11 cellular contexts compared by ENCODE assay signal in the genomic region with DNA sequence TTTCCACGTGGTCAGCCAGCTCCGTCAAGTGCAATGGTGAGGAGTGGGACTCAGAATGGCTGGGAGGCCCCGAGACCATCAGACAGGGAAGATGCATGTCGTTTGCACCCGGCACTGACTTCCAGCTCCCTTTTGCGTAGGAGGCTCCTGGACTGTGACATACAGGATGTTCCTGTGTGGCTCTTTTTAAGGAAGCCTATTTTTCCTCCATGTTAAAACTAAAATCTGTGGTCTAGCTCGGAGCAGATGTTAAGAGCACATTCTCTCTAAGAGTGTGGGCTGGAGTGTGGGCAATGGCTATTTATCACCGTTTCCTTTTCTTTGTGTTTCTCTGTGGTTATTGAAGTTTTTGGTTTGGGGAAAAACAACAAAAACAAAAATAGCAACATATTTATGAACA. TPM values are rescaled to one million over a fixed set of nuclear protein-coding genes. Genes with fewer than 3 reads are reported as not detected.
DNase-seq lines count a peak whose midpoint lies in the region; ATAC-seq and TF ChIP-seq lines count a peak whose summit lies in the region.
"Had no signal": no experiment of that assay in that cellular context is flagged by ENCODE, and none has a peak within 500 bp of the region (broad histone marks: within the 10 kb centered on the region; RNA-seq: fewer than 3 reads in every experiment).

No MANE protein-coding gene starts in this region.

- peaks cover 33% of the 10 kb centered on the region for H3K4me1 ChIP-seq in MM.1S (ENCODE audit: low read length)
- H3K4me1 ChIP-seq in skeletal muscle tissue (ENCODE audit: control insufficient read depth in 3 of 3, insufficient read depth in 3 of 3, low read length in 3 of 3) = peaks cover 15 to 29% (median 20%) of the 10 kb centered on the region in 3 donors

- H3K9me2 ChIP-seq in MM.1S (replicated peaks; ENCODE audit: insufficient read depth, low read length) = no peaks in the 10 kb centered on the region

- no peaks in the 10 kb centered on the region for H4K20me1 ChIP-seq in MM.1S (ENCODE audit: insufficient read depth, low read length)

- H3K9me3 ChIP-seq in MM.1S (replicated peaks; ENCODE audit: insufficient read depth, low read length) (no peaks in the 10 kb centered on the region), skeletal muscle tissue (ENCODE audit: control insufficient read depth in 3 of 3, low read length in 3 of 3) (no peaks in the 10 kb centered on the region)

- peak overlapping the region; percentile 82 for H3K4me2 ChIP-seq in MM.1S (ENCODE audit: low read depth, low read length)

- peak overlapping the region; percentile 35 for H3K4me3 ChIP-seq in MM.1S (ENCODE audit: low read length)
- no peak overlapping the region for H3K4me3 ChIP-seq in skeletal muscle tissue (ENCODE audit: low read length in 3 of 3)

- no peaks in the 10 kb centered on the region for H3K36me3 ChIP-seq in MM.1S (replicated peaks; ENCODE audit: insufficient read depth, low read length)
- no peaks in the 10 kb centered on the region for H3K36me3 ChIP-seq in skeletal muscle tissue (ENCODE audit: control insufficient read depth in 3 of 3, insufficient read depth in 3 of 3, low read length in 3 of 3)

- no peaks in the 10 kb centered on the region for H3K79me2 ChIP-seq in MM.1S (ENCODE audit: low read length)

- H3F3A ChIP-seq in MM.1S (ENCODE audit: insufficient read depth, low read length) = peaks cover 20% of the 10 kb centered on the region

- DNase-seq in GDM1 (lab: John Stamatoyannopoulos, UW) (peak; percentile 81), MM.1S (peak; percentile 77), left cardiac atrium (no peak), hepatic stellate cell (ENCODE audit: low spot score) (no peak), activated gamma-delta T cell treated with Interleukin-2 at 50 U/mL for 16 hours (no peak)
- DNase-seq in activated CD4-positive, alpha-beta T cell treated with anti-CD3 and anti-CD28 coated beads, Interleukin-2, amount 50 U/mL, for 4 hours = no peak
- DNase-seq: effector CD4-positive, alpha-beta T cell; NCI-H146; NCI-H69 had no signal

- H3K27ac ChIP-seq in MM.1S (ENCODE audit: low read length) = peak overlapping the region; percentile 75
- peak overlapping the region; percentile 17 for H3K27ac ChIP-seq in skeletal muscle tissue (ENCODE audit: low read depth, low read length)
- H3K27ac ChIP-seq: RWPE1 had no signal

- no peak for TF ChIP-seq CTCF in MM.1S (IDR thresholded peaks at IDR 0.05; ENCODE audit: low read length)

- H3K9ac ChIP-seq in MM.1S (ENCODE audit: low read length) = peak overlapping the region; percentile 36; the same call in 1 of the 2 replicates
- no peak overlapping the region for H3K9ac ChIP-seq in skeletal muscle tissue (ENCODE audit: low read depth in 1 of 3, low read length in 3 of 3)

- H3K27me3 ChIP-seq in MM.1S (replicated peaks; ENCODE audit: insufficient read depth, low read length) (no peaks in the 10 kb centered on the region), skeletal muscle tissue (ENCODE audit: control insufficient read depth in 3 of 3, insufficient read depth in 3 of 3, low read length in 3 of 3) (no peaks in the 10 kb centered on the region)

- ATAC-seq in left cardiac atrium = peak; percentile 32 to 33

- intact Hi-C loops in left cardiac atrium (cut with DNase I) = loop anchor here in 1 of 2 donors (5.0 kb wide), 1 partner anchor 318 kb away; no protein-coding TSS in a partner anchor

- peak overlapping the region; percentile 57 for H2AFZ ChIP-seq in MM.1S (ENCODE audit: low read length)

RNA-seq across cellular contexts. Expression of a gene that starts 40.9 kb away (rescaled TPM):
- 1 to 10 TPM; 4.4 to 4.7 TPM for total RNA-seq in left cardiac atrium
- 3.1 TPM for total RNA-seq in skeletal muscle tissue

Comparison
In these comparisons a context has a peak if more than half of its experiments do, and no peak if none do; other contexts are left out.
1. DNase-seq: peak in GDM1 (single experiment) and MM.1S (single experiment); none in left cardiac atrium (single experiment), hepatic stellate cell (single experiment), activated gamma-delta T cell treated with Interleukin-2 at 50 U/mL for 16 hours (single experiment) and activated CD4-positive, alpha-beta T cell treated with anti-CD3 and anti-CD28 coated beads, Interleukin-2, amount 50 U/mL, for 4 hours (0 of 2).